ENCODE assay signal across 1 cellular context in the genomic region with DNA sequence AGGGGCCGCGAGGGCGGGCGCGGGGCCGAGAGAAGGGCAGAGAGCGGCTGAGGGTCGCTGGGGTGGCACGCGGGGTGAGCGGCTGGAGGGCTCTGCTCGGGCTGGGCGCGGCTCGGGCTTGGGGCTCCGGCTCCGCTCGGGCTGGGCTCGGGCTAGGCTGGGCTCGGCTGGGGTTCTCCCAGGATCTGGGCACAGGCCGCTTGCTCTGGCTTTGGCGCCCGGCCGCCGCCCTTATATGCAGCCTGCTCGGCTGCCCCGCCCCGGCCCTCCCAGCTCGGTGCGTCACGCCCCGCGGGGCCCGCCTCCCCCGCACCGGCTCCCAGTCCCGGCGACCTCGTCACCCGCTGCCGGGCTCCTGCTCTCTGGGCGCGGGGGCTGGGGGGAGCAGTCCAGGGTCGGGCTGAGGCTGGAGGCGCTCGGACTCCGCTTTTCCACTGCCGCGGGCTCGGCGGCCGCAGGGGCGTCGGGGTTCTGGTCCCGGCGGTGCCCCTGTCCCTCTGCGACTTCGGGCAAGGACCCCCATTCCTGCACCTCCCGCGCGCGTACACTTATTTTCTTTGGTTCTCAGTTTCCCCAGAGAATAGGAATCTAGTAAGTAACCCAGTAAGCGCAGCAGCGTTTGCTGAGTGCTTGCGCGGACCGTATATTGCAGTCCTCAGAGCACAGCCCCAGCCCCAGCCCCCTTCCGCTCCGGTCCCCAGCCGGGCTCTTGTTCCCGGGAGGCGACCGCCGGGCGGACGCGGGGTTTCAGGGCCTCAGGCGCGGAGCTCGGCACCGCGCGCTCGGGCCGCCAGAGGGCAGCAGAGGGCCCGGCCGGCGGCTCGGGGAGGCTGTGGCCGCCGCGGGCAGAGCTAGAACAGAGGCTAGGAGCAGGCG.
A peak's percentile ranks its signal among the peaks of the same experiment; 100 is the strongest.
TF ChIP-seq lines count a peak whose summit lies in the region.

A gene with protein sequence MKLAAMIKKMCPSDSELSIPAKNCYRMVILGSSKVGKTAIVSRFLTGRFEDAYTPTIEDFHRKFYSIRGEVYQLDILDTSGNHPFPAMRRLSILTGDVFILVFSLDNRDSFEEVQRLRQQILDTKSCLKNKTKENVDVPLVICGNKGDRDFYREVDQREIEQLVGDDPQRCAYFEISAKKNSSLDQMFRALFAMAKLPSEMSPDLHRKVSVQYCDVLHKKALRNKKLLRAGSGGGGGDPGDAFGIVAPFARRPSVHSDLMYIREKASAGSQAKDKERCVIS (minus strand): TSS at position 207 of the 876 bp plus-strand sequence. CDS start 214 bp downstream, outside the sequence.

TF ChIP-seq in H1, 55 proteins besides CTCF, POLR2A, EP300 and RAD21 (continued from another document):
- TF ChIP-seq, protein P1, sequence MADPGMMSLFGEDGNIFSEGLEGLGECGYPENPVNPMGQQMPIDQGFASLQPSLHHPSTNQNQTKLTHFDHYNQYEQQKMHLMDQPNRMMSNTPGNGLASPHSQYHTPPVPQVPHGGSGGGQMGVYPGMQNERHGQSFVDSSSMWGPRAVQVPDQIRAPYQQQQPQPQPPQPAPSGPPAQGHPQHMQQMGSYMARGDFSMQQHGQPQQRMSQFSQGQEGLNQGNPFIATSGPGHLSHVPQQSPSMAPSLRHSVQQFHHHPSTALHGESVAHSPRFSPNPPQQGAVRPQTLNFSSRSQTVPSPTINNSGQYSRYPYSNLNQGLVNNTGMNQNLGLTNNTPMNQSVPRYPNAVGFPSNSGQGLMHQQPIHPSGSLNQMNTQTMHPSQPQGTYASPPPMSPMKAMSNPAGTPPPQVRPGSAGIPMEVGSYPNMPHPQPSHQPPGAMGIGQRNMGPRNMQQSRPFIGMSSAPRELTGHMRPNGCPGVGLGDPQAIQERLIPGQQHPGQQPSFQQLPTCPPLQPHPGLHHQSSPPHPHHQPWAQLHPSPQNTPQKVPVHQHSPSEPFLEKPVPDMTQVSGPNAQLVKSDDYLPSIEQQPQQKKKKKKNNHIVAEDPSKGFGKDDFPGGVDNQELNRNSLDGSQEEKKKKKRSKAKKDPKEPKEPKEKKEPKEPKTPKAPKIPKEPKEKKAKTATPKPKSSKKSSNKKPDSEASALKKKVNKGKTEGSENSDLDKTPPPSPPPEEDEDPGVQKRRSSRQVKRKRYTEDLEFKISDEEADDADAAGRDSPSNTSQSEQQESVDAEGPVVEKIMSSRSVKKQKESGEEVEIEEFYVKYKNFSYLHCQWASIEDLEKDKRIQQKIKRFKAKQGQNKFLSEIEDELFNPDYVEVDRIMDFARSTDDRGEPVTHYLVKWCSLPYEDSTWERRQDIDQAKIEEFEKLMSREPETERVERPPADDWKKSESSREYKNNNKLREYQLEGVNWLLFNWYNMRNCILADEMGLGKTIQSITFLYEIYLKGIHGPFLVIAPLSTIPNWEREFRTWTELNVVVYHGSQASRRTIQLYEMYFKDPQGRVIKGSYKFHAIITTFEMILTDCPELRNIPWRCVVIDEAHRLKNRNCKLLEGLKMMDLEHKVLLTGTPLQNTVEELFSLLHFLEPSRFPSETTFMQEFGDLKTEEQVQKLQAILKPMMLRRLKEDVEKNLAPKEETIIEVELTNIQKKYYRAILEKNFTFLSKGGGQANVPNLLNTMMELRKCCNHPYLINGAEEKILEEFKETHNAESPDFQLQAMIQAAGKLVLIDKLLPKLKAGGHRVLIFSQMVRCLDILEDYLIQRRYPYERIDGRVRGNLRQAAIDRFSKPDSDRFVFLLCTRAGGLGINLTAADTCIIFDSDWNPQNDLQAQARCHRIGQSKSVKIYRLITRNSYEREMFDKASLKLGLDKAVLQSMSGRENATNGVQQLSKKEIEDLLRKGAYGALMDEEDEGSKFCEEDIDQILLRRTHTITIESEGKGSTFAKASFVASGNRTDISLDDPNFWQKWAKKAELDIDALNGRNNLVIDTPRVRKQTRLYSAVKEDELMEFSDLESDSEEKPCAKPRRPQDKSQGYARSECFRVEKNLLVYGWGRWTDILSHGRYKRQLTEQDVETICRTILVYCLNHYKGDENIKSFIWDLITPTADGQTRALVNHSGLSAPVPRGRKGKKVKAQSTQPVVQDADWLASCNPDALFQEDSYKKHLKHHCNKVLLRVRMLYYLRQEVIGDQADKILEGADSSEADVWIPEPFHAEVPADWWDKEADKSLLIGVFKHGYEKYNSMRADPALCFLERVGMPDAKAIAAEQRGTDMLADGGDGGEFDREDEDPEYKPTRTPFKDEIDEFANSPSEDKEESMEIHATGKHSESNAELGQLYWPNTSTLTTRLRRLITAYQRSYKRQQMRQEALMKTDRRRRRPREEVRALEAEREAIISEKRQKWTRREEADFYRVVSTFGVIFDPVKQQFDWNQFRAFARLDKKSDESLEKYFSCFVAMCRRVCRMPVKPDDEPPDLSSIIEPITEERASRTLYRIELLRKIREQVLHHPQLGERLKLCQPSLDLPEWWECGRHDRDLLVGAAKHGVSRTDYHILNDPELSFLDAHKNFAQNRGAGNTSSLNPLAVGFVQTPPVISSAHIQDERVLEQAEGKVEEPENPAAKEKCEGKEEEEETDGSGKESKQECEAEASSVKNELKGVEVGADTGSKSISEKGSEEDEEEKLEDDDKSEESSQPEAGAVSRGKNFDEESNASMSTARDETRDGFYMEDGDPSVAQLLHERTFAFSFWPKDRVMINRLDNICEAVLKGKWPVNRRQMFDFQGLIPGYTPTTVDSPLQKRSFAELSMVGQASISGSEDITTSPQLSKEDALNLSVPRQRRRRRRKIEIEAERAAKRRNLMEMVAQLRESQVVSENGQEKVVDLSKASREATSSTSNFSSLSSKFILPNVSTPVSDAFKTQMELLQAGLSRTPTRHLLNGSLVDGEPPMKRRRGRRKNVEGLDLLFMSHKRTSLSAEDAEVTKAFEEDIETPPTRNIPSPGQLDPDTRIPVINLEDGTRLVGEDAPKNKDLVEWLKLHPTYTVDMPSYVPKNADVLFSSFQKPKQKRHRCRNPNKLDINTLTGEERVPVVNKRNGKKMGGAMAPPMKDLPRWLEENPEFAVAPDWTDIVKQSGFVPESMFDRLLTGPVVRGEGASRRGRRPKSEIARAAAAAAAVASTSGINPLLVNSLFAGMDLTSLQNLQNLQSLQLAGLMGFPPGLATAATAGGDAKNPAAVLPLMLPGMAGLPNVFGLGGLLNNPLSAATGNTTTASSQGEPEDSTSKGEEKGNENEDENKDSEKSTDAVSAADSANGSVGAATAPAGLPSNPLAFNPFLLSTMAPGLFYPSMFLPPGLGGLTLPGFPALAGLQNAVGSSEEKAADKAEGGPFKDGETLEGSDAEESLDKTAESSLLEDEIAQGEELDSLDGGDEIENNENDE (IDR thresholded peaks at IDR 0.05; ENCODE audit: insufficient replicate concordance, low read length), result no peak
- TF ChIP-seq EGR1 (IDR thresholded peaks at IDR 0.05; ENCODE audit: borderline replicate concordance, low read depth, low read length) (peak; percentile 74; the same call in 1 of the 2 replicates), TAF7 (optimal IDR thresholded peaks at IDR 0.05; ENCODE audit: borderline replicate concordance, low read depth, low read length) (peak; percentile 69), GABPA (IDR thresholded peaks at IDR 0.05; ENCODE audit: borderline replicate concordance, insufficient read depth, low read length) (peak; percentile 57; the same call in 1 of the 2 replicates), NRF1 (IDR thresholded peaks at IDR 0.05; ENCODE audit: low read depth, low read length) (no peak), GTF2F1 (IDR thresholded peaks at IDR 0.05; ENCODE audit: borderline replicate concordance, low read depth, low read length) (peak; percentile 63; the same call in 1 of the 2 replicates), TBP (IDR thresholded peaks at IDR 0.05; ENCODE audit: low read depth, low read length) (peak; percentile 95), SIRT6 (IDR thresholded peaks at IDR 0.05; ENCODE audit: low read length) (no peak), NANOG (IDR thresholded peaks at IDR 0.05; ENCODE audit: insufficient read depth, low read depth, low read length, poor library complexity, severe bottlenecking) (peak; percentile 24), POLR2AphosphoS5 (IDR thresholded peaks at IDR 0.05; ENCODE audit: low read depth, low read length) (peak; percentile 94), ASH2L (IDR thresholded peaks at IDR 0.05; ENCODE audit: low read length) (peak; percentile 60), TCF12 (IDR thresholded peaks at IDR 0.05; ENCODE audit: low read depth, low read length) (no peak), TAF1 (IDR thresholded peaks at IDR 0.05; ENCODE audit: low read depth, low read length) (peak; percentile 92), BRCA1 (IDR thresholded peaks at IDR 0.05; ENCODE audit: low read depth, low read length) (no peak), SP2 (IDR thresholded peaks at IDR 0.05; ENCODE audit: low read length) (no peak)
- TF ChIP-seq, protein P2, sequence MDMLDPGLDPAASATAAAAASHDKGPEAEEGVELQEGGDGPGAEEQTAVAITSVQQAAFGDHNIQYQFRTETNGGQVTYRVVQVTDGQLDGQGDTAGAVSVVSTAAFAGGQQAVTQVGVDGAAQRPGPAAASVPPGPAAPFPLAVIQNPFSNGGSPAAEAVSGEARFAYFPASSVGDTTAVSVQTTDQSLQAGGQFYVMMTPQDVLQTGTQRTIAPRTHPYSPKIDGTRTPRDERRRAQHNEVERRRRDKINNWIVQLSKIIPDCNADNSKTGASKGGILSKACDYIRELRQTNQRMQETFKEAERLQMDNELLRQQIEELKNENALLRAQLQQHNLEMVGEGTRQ (IDR thresholded peaks at IDR 0.05; ENCODE audit: low read length), result no peak
- TF ChIP-seq, protein P3, sequence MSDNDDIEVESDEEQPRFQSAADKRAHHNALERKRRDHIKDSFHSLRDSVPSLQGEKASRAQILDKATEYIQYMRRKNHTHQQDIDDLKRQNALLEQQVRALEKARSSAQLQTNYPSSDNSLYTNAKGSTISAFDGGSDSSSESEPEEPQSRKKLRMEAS (IDR thresholded peaks at IDR 0.05), result peak; percentile 59
